In genomic region chr4:77384094-77384493, GRCh38 we compare ENCODE assay signal across 34 cellular contexts.
DNase-seq lines count a peak whose midpoint lies in the region; ATAC-seq, FAIRE-seq and TF ChIP-seq lines count a peak whose summit lies in the region.
"Had no signal": no experiment of that assay in that cellular context is flagged by ENCODE, and none has a peak within 500 bp of the region (broad histone marks: within the 10 kb centered on the region; RNA-seq: fewer than 3 reads in every experiment).

No MANE protein-coding gene starts in this region.

- H2BK15ac ChIP-seq in IMR-90 (ENCODE audit: low read depth, low read length), result no peak overlapping the region

- no peak overlapping the region for H3K56ac ChIP-seq in IMR-90 (ENCODE audit: extremely low read depth, insufficient read depth, low read length)

- H3K18ac ChIP-seq in IMR-90 (ENCODE audit: low read depth, low read length), result no peak overlapping the region

- no peak overlapping the region for H2BK20ac ChIP-seq in IMR-90 (ENCODE audit: low read depth, low read length)

- H2AK9ac ChIP-seq in IMR-90 (replicated peaks; ENCODE audit: low read depth, low read length, poor library complexity), result no peak overlapping the region

- 0 out of 5 replicates have a peak, but pooled peaks cover 0 to 2% of the 10 kb centered on the region in 2 experiments for H3K27me3 ChIP-seq in HepG2 (ENCODE audit: control insufficient read depth in 1 of 2, insufficient read depth in 2 of 2, low read length in 2 of 2)
- H3K27me3 ChIP-seq in right lobe of liver, result no peaks in the 10 kb centered on the region
- H3K27me3 ChIP-seq in IMR-90 (ENCODE audit: control insufficient read depth, insufficient read depth, low read length), result peaks cover 10% of the 10 kb centered on the region
- H3K27me3 ChIP-seq: BE2C; BLaER1; BLaER1 treated with 17β-estradiol and CSF1 and Interleukin-3, amounts not matched to agents 10 nM and 100 nM had no signal

- H4K5ac ChIP-seq in IMR-90 (ENCODE audit: low read depth, low read length), result no peak overlapping the region

- no peak for DNase-seq in HepG2 (ENCODE audit: low spot score)
- no peak for DNase-seq in right lobe of liver
- DNase-seq in A549 (ENCODE audit: low read depth in 1 of 2, low spot score in 1 of 2), result no peak
- DNase-seq in IMR-90, result no peak
- peak; percentile 11 for DNase-seq in islet precursor cell
- no peak for DNase-seq in GM19238 (ENCODE audit: insufficient read length, low spot score)
- DNase-seq in HCEC 1CT, result no peak
- DNase-seq: 8988T; ACHN; AML-193; BE2C; C1 segment of cervical spinal cord; Caco-2; Calu3; CD4-positive, alpha-beta memory T cell; CD4-positive, alpha-beta T cell; CD4-positive, CD25-positive, alpha-beta regulatory T cell; CD8-positive, alpha-beta memory T cell; CD8-positive, alpha-beta T cell; COR-L47; DMS 273 treated with DMSO at 0.1 percent for 48 hours; DMS153; DMS53; DMS79; DMS79 treated with DMSO at 0.1 percent for 48 hours; DND-41; EL had no signal

- no peak overlapping the region for H2BK120ac ChIP-seq in IMR-90 (ENCODE audit: low read depth, low read length)

- no peaks in the 10 kb centered on the region for H3K9me1 ChIP-seq in IMR-90 (ENCODE audit: insufficient read depth, low read length)

- H3K9me3 ChIP-seq in HepG2 (ENCODE audit: low read length), result no peaks in the 10 kb centered on the region
- H3K9me3 ChIP-seq in right lobe of liver, result no peaks in the 10 kb centered on the region
- no peaks in the 10 kb centered on the region for H3K9me3 ChIP-seq in A549
- no peaks in the 10 kb centered on the region for H3K9me3 ChIP-seq in IMR-90 (ENCODE audit: control insufficient read depth, insufficient read depth, low read length)
- H3K9me3 ChIP-seq: BE2C; BLaER1; BLaER1 treated with 17β-estradiol and CSF1 and Interleukin-3, amounts not matched to agents 10 nM and 100 nM; Caco-2 had no signal

- H3K14ac ChIP-seq in IMR-90 (replicated peaks; ENCODE audit: low read depth, low read length), result no peak overlapping the region

- no peak for TF ChIP-seq EP300 in HepG2 (IDR thresholded peaks at IDR 0.05; ENCODE audit: low read depth in 2 of 2, low read length in 2 of 2)
- TF ChIP-seq EP300 in HepG2 (CRISPR knock-in tag; IDR thresholded peaks at IDR 0.05; ENCODE audit: borderline replicate concordance), result no peak
- TF ChIP-seq EP300 in A549 (IDR thresholded peaks at IDR 0.05), result no peak

- H2AK5ac ChIP-seq in IMR-90 (ENCODE audit: low read depth, low read length), result no peak overlapping the region

- H3K79me1 ChIP-seq in IMR-90 (ENCODE audit: low read depth in 1 of 2, low read length in 2 of 2), result no peaks in the 10 kb centered on the region

- TF ChIP-seq RAD21 in HepG2 (CRISPR knock-in tag; IDR thresholded peaks at IDR 0.05), result no peak
- no peak for TF ChIP-seq RAD21 in A549 (conservative IDR thresholded peaks at IDR 0.05 in 1 of 2, IDR thresholded peaks at IDR 0.05 in 1 of 2)
- no peak for TF ChIP-seq RAD21 in IMR-90 (IDR thresholded peaks at IDR 0.05; ENCODE audit: low read length)

- POLR2A ChIA-PET in HepG2 (lab: Yijun Ruan, JAX) (no interaction called here), A549 (lab: Yijun Ruan, JAX) (no interaction called here), IMR-90 (lab: Charles Lee; ENCODE audit: unreplicated experiment) (no interaction called here)

- ATAC-seq in HepG2 (no peak), right lobe of liver (no peak), A549 (no peak), IMR-90 (ENCODE audit: low read depth) (no peak), HG03457 (IDR thresholded peaks at IDR 0.05; ENCODE audit: unreplicated experiment) (no peak)
- ATAC-seq: CD8-positive, alpha-beta T cell had no signal

- H3K36me3 ChIP-seq in HepG2 (replicated peaks in 1 of 2; ENCODE audit: control insufficient read depth in 1 of 2, insufficient read depth in 2 of 2, low read length in 2 of 2) (no peaks in the 10 kb centered on the region), right lobe of liver (no peaks in the 10 kb centered on the region), IMR-90 (ENCODE audit: control insufficient read depth, insufficient read depth, low read length) (no peaks in the 10 kb centered on the region)
- H3K36me3 ChIP-seq: BE2C; BLaER1; BLaER1 treated with 17β-estradiol and CSF1 and Interleukin-3, amounts not matched to agents 10 nM and 100 nM had no signal

- BruUV-seq in HepG2 (replicated peaks; lab: Mats Ljungman, UMichigan) (no TSS peak), IMR-90 (replicated peaks; lab: Mats Ljungman, UMichigan) (no TSS peak)

- H3K4me1 ChIP-seq in HepG2 (ENCODE audit: insufficient read depth, low read length), result no peaks in the 10 kb centered on the region
- no peaks in the 10 kb centered on the region for H3K4me1 ChIP-seq in right lobe of liver
- H3K4me1 ChIP-seq in A549, result no peaks in the 10 kb centered on the region
- H3K4me1 ChIP-seq in IMR-90 (ENCODE audit: control insufficient read depth, insufficient read depth, low read length), result no peaks in the 10 kb centered on the region
- H3K4me1 ChIP-seq: BE2C, BLaER1, Caco-2 had no signal

- H3K23ac ChIP-seq in IMR-90 (ENCODE audit: low read depth, low read length), result no peak overlapping the region

- H3K4ac ChIP-seq in IMR-90 (ENCODE audit: low read depth, low read length), result no peak overlapping the region

- no peak for FAIRE-seq in HepG2 (lab: Jason Lieb, UNC)
- FAIRE-seq in A549 (lab: Jason Lieb, UNC), result no peak
- FAIRE-seq: A204.1, D721Med had no signal

- TF ChIP-seq POLR2A in HepG2 (IDR thresholded peaks at IDR 0.05; ENCODE audit: insufficient read depth in 1 of 2, low read depth in 2 of 2, low read length in 2 of 2) (no peak), right lobe of liver (IDR thresholded peaks at IDR 0.05) (no peak), A549 (IDR thresholded peaks at IDR 0.05; ENCODE audit: low read length) (no peak), IMR-90 (IDR thresholded peaks at IDR 0.05; ENCODE audit: low read depth, low read length) (no peak)

- TF ChIP-seq CTCF in HepG2 (CRISPR knock-in tag; IDR thresholded peaks at IDR 0.05), result no peak
- no peak for TF ChIP-seq CTCF in right lobe of liver (IDR thresholded peaks at IDR 0.05)
- TF ChIP-seq CTCF in A549 (IDR thresholded peaks at IDR 0.05), result no peak
- TF ChIP-seq CTCF in IMR-90 (conservative IDR thresholded peaks at IDR 0.05; ENCODE audit: low read depth, low read length), result no peak

- CTCF ChIA-PET in HepG2 (lab: Yijun Ruan, JAX; ENCODE audit: low intra/inter-chr PET ratio, low total read pairs), result no interaction called here
- CTCF ChIA-PET in A549 (lab: Yijun Ruan, JAX), result interaction anchor here (0.7 to 4.6 kb wide), 18 partner anchors 12 to 331 kb away, joined by 3 to 21 read pairs (median 4); no protein-coding TSS in a partner anchor
- CTCF ChIA-PET in IMR-90 (lab: Yijun Ruan, JAX), result interaction anchor here (0.7 to 5.3 kb wide), 2 partner anchors 39 to 217 kb away, joined by 3 to 26 read pairs; no protein-coding TSS in a partner anchor

- dilution Hi-C loops in IMR-90 (cut with HindIII; ENCODE audit: low sequenced_read_pairs, unreplicated experiment), result no loop called here

- H4K91ac ChIP-seq in IMR-90 (ENCODE audit: insufficient read depth, low read depth, low read length), result no peak overlapping the region

- intact Hi-C loops in HepG2 (cut with micrococcal nuclease; ENCODE audit: unreplicated experiment) (loop anchor here (2.0 to 10.0 kb wide), 2 partner anchors 89 to 311 kb away; no protein-coding TSS in a partner anchor), right lobe of liver (cut with DNase I) (loop anchor here (10.0 kb wide), 2 partner anchors 51 to 231 kb away; no protein-coding TSS in a partner anchor), IMR-90 (cut with micrococcal nuclease) (loop anchor here (2.0 to 10.0 kb wide), 2 partner anchors 49 to 481 kb away; partner anchors contain the start of gene MRPL1)

- H3K9ac ChIP-seq in HepG2 (ENCODE audit: insufficient read depth, low read depth, low read length), result no peak overlapping the region
- no peak overlapping the region for H3K9ac ChIP-seq in IMR-90 (ENCODE audit: low read depth, low read length)
- H3K9ac ChIP-seq: BLaER1; BLaER1 treated with 17β-estradiol and CSF1 and Interleukin-3, amounts not matched to agents 10 nM and 100 nM had no signal

- no peak overlapping the region for H4K8ac ChIP-seq in IMR-90 (ENCODE audit: low read depth in 2 of 2, low read length in 2 of 2)

- H4K20me1 ChIP-seq in HepG2 (ENCODE audit: insufficient read depth, low read length) (no peaks in the 10 kb centered on the region), IMR-90 (ENCODE audit: insufficient read depth, low read length) (no peaks in the 10 kb centered on the region)
- H4K20me1 ChIP-seq: BLaER1; BLaER1 treated with 17β-estradiol and CSF1 and Interleukin-3, amounts not matched to agents 10 nM and 100 nM had no signal

- no peak overlapping the region for H3K4me3 ChIP-seq in HepG2 (replicated peaks in 1 of 3; ENCODE audit: insufficient read depth in 1 of 3, low read depth in 2 of 3, low read length in 3 of 3)
- H3K4me3 ChIP-seq in right lobe of liver, result no peak overlapping the region
- H3K4me3 ChIP-seq in A549, result no peak overlapping the region
- H3K4me3 ChIP-seq in IMR-90 (ENCODE audit: insufficient read depth, low read depth, low read length), result no peak overlapping the region
- H3K4me3 ChIP-seq: BLaER1; BLaER1 treated with 17β-estradiol and CSF1 and Interleukin-3, amounts not matched to agents 10 nM and 100 nM had no signal

- in situ Hi-C loops in HepG2 (cut with HindIII; ENCODE audit: extremely low pct_ligation_motif_present, low pct_unique_long_range_greater_than_20kb), result loop anchor here (10.0 kb wide), 1 partner anchor 211 kb away; no protein-coding TSS in a partner anchor
- in situ Hi-C loops in IMR-90 (cut with MboI; ENCODE audit: low sequenced_read_pairs), result loop anchor here (10.0 to 25.0 kb wide), 2 partner anchors 311 to 478 kb away; partner anchors contain the start of gene MRPL1

- no peaks in the 10 kb centered on the region for H3K79me2 ChIP-seq in HepG2 (ENCODE audit: insufficient read depth, low read length)

- H2BK5ac ChIP-seq in IMR-90 (ENCODE audit: low read depth, low read length, poor library complexity, severe bottlenecking), result no peak overlapping the region

- H3K4me2 ChIP-seq in HepG2 (ENCODE audit: low read depth, low read length) (no peak overlapping the region), A549 (no peak overlapping the region), IMR-90 (ENCODE audit: low read depth, low read length) (no peak overlapping the region)
- H3K4me2 ChIP-seq: BLaER1; BLaER1 treated with 17β-estradiol and CSF1 and Interleukin-3, amounts not matched to agents 10 nM and 100 nM had no signal

- H3K27ac ChIP-seq in HepG2 (ENCODE audit: extremely low read length, insufficient read depth, low read length) (no peak overlapping the region), right lobe of liver (no peak overlapping the region), A549 (no peak overlapping the region), IMR-90 (ENCODE audit: insufficient read depth, low read length) (no peak overlapping the region)
- H3K27ac ChIP-seq: 22Rv1; BLaER1; BLaER1 treated with 17β-estradiol and CSF1 and Interleukin-3, amounts not matched to agents 10 nM and 100 nM; C4-2B had no signal

- H2AFZ ChIP-seq in HepG2 (ENCODE audit: low read length) (no peak overlapping the region), IMR-90 (replicated peaks; ENCODE audit: low read length, poor library complexity) (no peak overlapping the region)

TF ChIP-seq in HepG2, 621 proteins besides CTCF, POLR2A, EP300 and RAD21 (continues in another document):
- TF ChIP-seq NFKB2 (CRISPR knock-in tag; IDR thresholded peaks at IDR 0.05; ENCODE audit: borderline replicate concordance), result no peak

TF ChIP-seq in A549, 52 proteins besides CTCF, POLR2A, EP300 and RAD21 (continues in another document):
- no peak for TF ChIP-seq HDAC2 (IDR thresholded peaks at IDR 0.05)

Comparison
In these comparisons a context has a peak if more than half of its experiments do, and no peak if none do; other contexts are left out.
1. Of the 38 proteins assayed by ChIP-seq in both HepG2 and A549: peak only in HepG2: none; only in A549: none; in both: MAFK; in neither: 37.